ENCODE assay signal across 8 cellular contexts in the genomic region with DNA sequence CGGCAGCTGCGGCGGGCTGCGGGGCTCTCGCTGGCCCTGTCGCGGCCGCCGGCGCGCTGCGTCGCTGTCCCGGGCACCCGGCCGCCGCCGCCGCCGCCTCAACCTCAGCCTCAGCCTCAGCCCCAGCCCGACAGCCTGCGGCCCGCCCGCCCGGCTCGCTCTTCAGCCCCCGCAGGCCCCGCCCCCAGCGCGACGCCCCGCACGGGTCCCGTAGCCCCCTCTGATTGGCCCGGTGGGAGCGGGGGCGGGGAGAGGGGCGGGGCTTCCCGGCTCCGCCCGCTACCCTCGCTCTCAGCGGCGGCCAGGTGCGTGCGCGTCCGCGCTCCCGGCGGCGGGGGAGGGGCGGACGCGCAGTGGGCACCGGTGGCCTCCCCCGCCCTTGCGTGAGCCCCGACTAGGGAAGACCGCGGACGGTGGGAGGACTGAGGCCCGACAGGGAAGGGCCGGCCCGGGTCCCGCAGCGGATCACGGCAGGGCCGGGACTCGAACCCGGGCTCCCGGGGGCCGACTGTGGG. TPM values are rescaled to one million over a fixed set of nuclear protein-coding genes. Genes with fewer than 3 reads are reported as not detected.
DNase-seq lines count a peak whose midpoint lies in the region; ATAC-seq and TF ChIP-seq lines count a peak whose summit lies in the region.

A gene with protein sequence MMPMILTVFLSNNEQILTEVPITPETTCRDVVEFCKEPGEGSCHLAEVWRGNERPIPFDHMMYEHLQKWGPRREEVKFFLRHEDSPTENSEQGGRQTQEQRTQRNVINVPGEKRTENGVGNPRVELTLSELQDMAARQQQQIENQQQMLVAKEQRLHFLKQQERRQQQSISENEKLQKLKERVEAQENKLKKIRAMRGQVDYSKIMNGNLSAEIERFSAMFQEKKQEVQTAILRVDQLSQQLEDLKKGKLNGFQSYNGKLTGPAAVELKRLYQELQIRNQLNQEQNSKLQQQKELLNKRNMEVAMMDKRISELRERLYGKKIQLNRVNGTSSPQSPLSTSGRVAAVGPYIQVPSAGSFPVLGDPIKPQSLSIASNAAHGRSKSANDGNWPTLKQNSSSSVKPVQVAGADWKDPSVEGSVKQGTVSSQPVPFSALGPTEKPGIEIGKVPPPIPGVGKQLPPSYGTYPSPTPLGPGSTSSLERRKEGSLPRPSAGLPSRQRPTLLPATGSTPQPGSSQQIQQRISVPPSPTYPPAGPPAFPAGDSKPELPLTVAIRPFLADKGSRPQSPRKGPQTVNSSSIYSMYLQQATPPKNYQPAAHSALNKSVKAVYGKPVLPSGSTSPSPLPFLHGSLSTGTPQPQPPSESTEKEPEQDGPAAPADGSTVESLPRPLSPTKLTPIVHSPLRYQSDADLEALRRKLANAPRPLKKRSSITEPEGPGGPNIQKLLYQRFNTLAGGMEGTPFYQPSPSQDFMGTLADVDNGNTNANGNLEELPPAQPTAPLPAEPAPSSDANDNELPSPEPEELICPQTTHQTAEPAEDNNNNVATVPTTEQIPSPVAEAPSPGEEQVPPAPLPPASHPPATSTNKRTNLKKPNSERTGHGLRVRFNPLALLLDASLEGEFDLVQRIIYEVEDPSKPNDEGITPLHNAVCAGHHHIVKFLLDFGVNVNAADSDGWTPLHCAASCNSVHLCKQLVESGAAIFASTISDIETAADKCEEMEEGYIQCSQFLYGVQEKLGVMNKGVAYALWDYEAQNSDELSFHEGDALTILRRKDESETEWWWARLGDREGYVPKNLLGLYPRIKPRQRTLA (minus strand): TSS at position 137 of the 515 bp plus-strand sequence. CDS start 268 bp downstream, outside the sequence.

- intact Hi-C loops in left lung (cut with DNase I): no loop called here

- TF ChIP-seq CTCF in AG09319 (IDR thresholded peaks at IDR 0.05; ENCODE audit: low read depth, low read length): no peak
- no peak for TF ChIP-seq CTCF in left lung (IDR thresholded peaks at IDR 0.05)

- ATAC-seq in GM19025 (IDR thresholded peaks at IDR 0.05; ENCODE audit: low read depth, unreplicated experiment) (peak; percentile 92), HG03280 (IDR thresholded peaks at IDR 0.05; ENCODE audit: unreplicated experiment) (peak; percentile 88), left lung (peak; percentile 97)

- H3K27ac ChIP-seq in left lung: peak within 1 kb of the TSS; percentile 56 to 70

- DNase-seq in AG09319 (ENCODE audit: extremely low read depth, low read depth) (peak; percentile 46), NCI-H524 (lab: John Stamatoyannopoulos, UW) (peak; percentile 88 to 95), dedifferentiated amniotic fluid mesenchymal stem cell (ENCODE audit: extremely low spot score) (peak; percentile 67), left lung (peak; percentile 92 to 95)
- peak; percentile 94 for DNase-seq in activated CD4-positive, alpha-beta T cell treated with anti-CD3 and anti-CD28 coated beads, Interleukin-2, amount 50 U/mL, for 1 hour
- DNase-seq in stimulated activated CD4-positive, alpha-beta T cell treated with anti-CD3 and anti-CD28 coated beads, Interleukin-2, amount 100 ng/mL, for 24 hours: peak; percentile 96 to 97

- no peaks in the 10 kb centered on the region for H3K36me3 ChIP-seq in left lung

- H3K4me1 ChIP-seq in left lung: peaks cover 0 to 20% of the 10 kb centered on the region in 2 donors

- peaks cover 2 to 57% of the 10 kb centered on the region in 2 donors for H3K27me3 ChIP-seq in left lung

- peak within 1 kb of the TSS; percentile 57 to 63 for H3K4me3 ChIP-seq in left lung

- no peaks in the 10 kb centered on the region for H3K9me3 ChIP-seq in left lung

RNA-seq across cellular contexts. Expression of the gene that starts here (rescaled TPM):
- total RNA-seq in left lung: 10 to 100 TPM; 48.0 to 57.8 TPM

Comparison
In these comparisons a context has a peak if more than half of its experiments do, and no peak if none do; other contexts are left out.
1. Peak in every context shown above with its lines: DNase-seq, ATAC-seq, H3K4me3 ChIP-seq and H3K27ac ChIP-seq.
2. DNase-seq: peak in every context shown above with its lines; median percentile 96 in stimulated activated CD4-positive, alpha-beta T cell treated with anti-CD3 and anti-CD28 coated beads, Interleukin-2, amount 100 ng/mL, for 24 hours; 94 in activated CD4-positive, alpha-beta T cell treated with anti-CD3 and anti-CD28 coated beads, Interleukin-2, amount 50 U/mL, for 1 hour; 94 in left lung; 92 in NCI-H524; 67 in dedifferentiated amniotic fluid mesenchymal stem cell; 46 in AG09319.